In the genomic region with DNA sequence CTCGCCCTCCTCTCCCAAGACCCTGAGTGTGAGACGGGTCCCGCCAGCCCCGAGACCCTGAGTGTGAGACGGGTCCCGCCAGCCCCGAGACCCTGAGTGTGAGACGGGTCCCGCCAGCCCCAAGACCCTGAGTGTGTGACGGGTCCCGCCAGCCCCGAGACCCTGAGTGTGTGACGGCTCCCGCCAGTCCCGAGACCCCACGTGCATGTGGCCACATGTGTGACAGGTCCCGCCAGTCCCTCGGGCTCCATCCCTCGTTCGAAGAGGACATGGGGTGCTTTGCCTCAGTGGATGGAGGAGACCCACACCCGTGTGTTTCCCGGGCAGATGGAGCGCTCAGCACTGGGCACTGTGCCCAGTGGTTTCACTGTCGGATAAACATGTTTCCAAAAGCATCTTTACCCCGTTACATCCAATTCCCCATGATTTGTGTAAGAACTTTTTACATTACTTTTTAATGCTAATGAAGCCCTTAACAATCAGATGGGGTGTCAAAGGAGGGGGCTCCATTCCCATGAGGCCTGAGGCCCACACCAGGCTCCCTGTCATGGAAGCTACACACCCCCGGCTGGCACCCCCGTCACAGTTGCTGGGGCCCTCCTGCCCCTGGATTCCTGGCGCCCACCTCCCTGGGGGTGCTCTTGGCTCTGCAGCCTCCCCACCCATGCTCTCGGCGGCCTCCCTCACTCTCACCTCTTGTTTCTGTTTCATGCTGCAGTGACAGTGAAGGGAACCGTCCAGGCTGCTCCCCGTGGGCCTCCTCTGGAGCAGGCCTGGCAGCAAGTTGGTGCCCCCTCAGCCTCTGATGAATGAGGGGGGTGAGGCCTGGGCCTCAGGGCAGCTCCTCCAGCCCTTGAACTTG, we compare ENCODE assay signal across 17 cellular contexts. TPM values are rescaled to one million over a fixed set of nuclear protein-coding genes. Genes with fewer than 3 reads are reported as not detected.
"Had no signal": no experiment of that assay in that cellular context is flagged by ENCODE, and none has a peak within 500 bp of the region (broad histone marks: within the 10 kb centered on the region; RNA-seq: fewer than 3 reads in every experiment).

No MANE protein-coding gene starts in this region.

- H3K36me3 ChIP-seq: esophagus squamous epithelium had no signal

- H3K36me3 Mint-ChIP-seq: stimulated activated naive B cell treated with anti-CD40 and anti-IgM and Interleukin-4, amounts not matched to agents 10 μg/mL and 1 μg/mL and 100 μg/mL, for 72 hours had no signal

- H3K27me3 ChIP-seq: hepatocyte had no signal

- H3K27ac ChIP-seq: esophagus squamous epithelium, hepatocyte had no signal

- H3K4me3 Mint-ChIP-seq: activated CD4-positive, alpha-beta T cell treated with anti-CD3 and anti-CD28 coated beads, Interleukin-2, amount 10 ng/mL, durations not matched to agents 7 days and 5 days; activated CD8-positive, alpha-beta T cell treated with anti-CD3 and anti-CD28 coated beads, Interleukin-2, amount 10 ng/mL, durations not matched to agents 7 days and 5 days; activated naive CD4-positive, alpha-beta T cell treated with anti-CD3 and anti-CD28 coated beads for 36 hours; activated naive CD8-positive, alpha-beta T cell treated with anti-CD3 and anti-CD28 coated beads, Interleukin-2, amount 50 U/mL, for 24 hours; activated T-cell treated with anti-CD3 and anti-CD28 coated beads, Interleukin-2, amount 50 U/mL, for 24 hours; effector memory CD8-positive, alpha-beta T cell; nephron; stimulated activated naive B cell treated with anti-CD40 and anti-IgM and Interleukin-4, amounts not matched to agents 10 μg/mL and 1 μg/mL and 100 μg/mL, for 72 hours had no signal

- H3K9me3 Mint-ChIP-seq: activated CD4-positive, alpha-beta T cell treated with anti-CD3 and anti-CD28 coated beads, Interleukin-2, amount 10 ng/mL, durations not matched to agents 7 days and 5 days; activated naive CD4-positive, alpha-beta T cell treated with anti-CD3 and anti-CD28 coated beads for 36 hours; activated naive CD8-positive, alpha-beta T cell treated with anti-CD3 and anti-CD28 coated beads, Interleukin-2, amount 50 U/mL, for 24 hours; activated T-cell treated with anti-CD3 and anti-CD28 coated beads, Interleukin-2, amount 50 U/mL, for 24 hours; activated T-helper 2 cell treated with anti-CD3 and anti-CD28 coated beads, Interferon-gamma antibody, Interleukin-2, Interleukin-4, amounts not matched to agents 10 μg/mL and 5 μg/mL and 100 μg/mL, durations not matched to agents 14 hours and 24 hours and 36 hours; effector memory CD8-positive, alpha-beta T cell; nephron; stimulated activated naive B cell treated with anti-CD40 and anti-IgM and Interleukin-4, amounts not matched to agents 10 μg/mL and 1 μg/mL and 100 μg/mL, for 72 hours had no signal

- ATAC-seq: activated CD8-positive, alpha-beta T cell treated with anti-CD3 and anti-CD28 coated beads, Interleukin-2, amount 10 ng/mL, durations not matched to agents 7 days and 5 days; activated naive CD8-positive, alpha-beta T cell treated with anti-CD3 and anti-CD28 coated beads, Interleukin-2, amount 50 U/mL, for 24 hours; effector memory CD8-positive, alpha-beta T cell; left cardiac atrium; stimulated activated naive B cell treated with anti-CD40 and anti-IgM and Interleukin-4, amounts not matched to agents 10 μg/mL and 1 μg/mL and 100 μg/mL, for 72 hours had no signal

- H3K4me3 ChIP-seq: esophagus squamous epithelium, hepatocyte had no signal

- H3K9me3 ChIP-seq: esophagus squamous epithelium had no signal

- H3K27me3 Mint-ChIP-seq: activated CD4-positive, alpha-beta T cell treated with anti-CD3 and anti-CD28 coated beads, Interleukin-2, amount 10 ng/mL, durations not matched to agents 7 days and 5 days; activated naive CD8-positive, alpha-beta T cell treated with anti-CD3 and anti-CD28 coated beads, Interleukin-2, amount 50 U/mL, for 24 hours; activated T-cell treated with anti-CD3 and anti-CD28 coated beads, Interleukin-2, amount 50 U/mL, for 24 hours had no signal

- DNase-seq: activated CD4-positive, alpha-beta T cell treated with anti-CD3 and anti-CD28 coated beads, Interleukin-2, amount 10 ng/mL, durations not matched to agents 7 days and 5 days; activated CD8-positive, alpha-beta T cell treated with anti-CD3 and anti-CD28 coated beads, Interleukin-2, amount 10 ng/mL, durations not matched to agents 7 days and 5 days; activated naive CD4-positive, alpha-beta T cell treated with anti-CD3 and anti-CD28 coated beads for 36 hours; activated naive CD8-positive, alpha-beta T cell treated with anti-CD3 and anti-CD28 coated beads, Interleukin-2, amount 50 U/mL, for 24 hours; activated T-cell treated with anti-CD3 and anti-CD28 coated beads, Interleukin-2, amount 50 U/mL, for 24 hours; cerebellar nuclear complex; dermis blood vessel endothelial cell; effector memory CD8-positive, alpha-beta T cell; esophagus squamous epithelium; midbrain; nucleus accumbens; stimulated activated naive B cell treated with anti-CD40 and anti-IgM and Interleukin-4, amounts not matched to agents 10 μg/mL and 1 μg/mL and 100 μg/mL, for 72 hours; SW 1271 had no signal

- H3K27ac Mint-ChIP-seq: activated CD4-positive, alpha-beta T cell treated with anti-CD3 and anti-CD28 coated beads, Interleukin-2, amount 10 ng/mL, durations not matched to agents 7 days and 5 days; activated CD8-positive, alpha-beta T cell treated with anti-CD3 and anti-CD28 coated beads, Interleukin-2, amount 10 ng/mL, durations not matched to agents 7 days and 5 days; activated naive CD4-positive, alpha-beta T cell treated with anti-CD3 and anti-CD28 coated beads for 36 hours; activated naive CD8-positive, alpha-beta T cell treated with anti-CD3 and anti-CD28 coated beads, Interleukin-2, amount 50 U/mL, for 24 hours; activated T-cell treated with anti-CD3 and anti-CD28 coated beads, Interleukin-2, amount 50 U/mL, for 24 hours; activated T-helper 2 cell treated with anti-CD3 and anti-CD28 coated beads, Interferon-gamma antibody, Interleukin-2, Interleukin-4, amounts not matched to agents 10 μg/mL and 5 μg/mL and 100 μg/mL, durations not matched to agents 14 hours and 24 hours and 36 hours; stimulated activated naive B cell treated with anti-CD40 and anti-IgM and Interleukin-4, amounts not matched to agents 10 μg/mL and 1 μg/mL and 100 μg/mL, for 72 hours had no signal

- H3K4me1 Mint-ChIP-seq: activated CD4-positive, alpha-beta T cell treated with anti-CD3 and anti-CD28 coated beads, Interleukin-2, amount 10 ng/mL, durations not matched to agents 7 days and 5 days; activated naive CD8-positive, alpha-beta T cell treated with anti-CD3 and anti-CD28 coated beads, Interleukin-2, amount 50 U/mL, for 24 hours; stimulated activated naive B cell treated with anti-CD40 and anti-IgM and Interleukin-4, amounts not matched to agents 10 μg/mL and 1 μg/mL and 100 μg/mL, for 72 hours had no signal

RNA-seq across cellular contexts. Expression of a gene that starts 48.5 kb away (rescaled TPM):
- total RNA-seq: activated CD4-positive, alpha-beta T cell treated with anti-CD3 and anti-CD28 coated beads, Interleukin-2, amount 10 ng/mL, durations not matched to agents 7 days and 5 days; activated CD8-positive, alpha-beta T cell treated with anti-CD3 and anti-CD28 coated beads, Interleukin-2, amount 10 ng/mL, durations not matched to agents 7 days and 5 days; activated naive CD4-positive, alpha-beta T cell treated with anti-CD3 and anti-CD28 coated beads for 36 hours; activated T-helper 2 cell treated with anti-CD3 and anti-CD28 coated beads, Interferon-gamma antibody, Interleukin-2, Interleukin-4, amounts not matched to agents 10 μg/mL and 5 μg/mL and 100 μg/mL, durations not matched to agents 14 hours and 24 hours and 36 hours had no signal
